1 cellular context compared by ENCODE assay signal in the genomic region with DNA sequence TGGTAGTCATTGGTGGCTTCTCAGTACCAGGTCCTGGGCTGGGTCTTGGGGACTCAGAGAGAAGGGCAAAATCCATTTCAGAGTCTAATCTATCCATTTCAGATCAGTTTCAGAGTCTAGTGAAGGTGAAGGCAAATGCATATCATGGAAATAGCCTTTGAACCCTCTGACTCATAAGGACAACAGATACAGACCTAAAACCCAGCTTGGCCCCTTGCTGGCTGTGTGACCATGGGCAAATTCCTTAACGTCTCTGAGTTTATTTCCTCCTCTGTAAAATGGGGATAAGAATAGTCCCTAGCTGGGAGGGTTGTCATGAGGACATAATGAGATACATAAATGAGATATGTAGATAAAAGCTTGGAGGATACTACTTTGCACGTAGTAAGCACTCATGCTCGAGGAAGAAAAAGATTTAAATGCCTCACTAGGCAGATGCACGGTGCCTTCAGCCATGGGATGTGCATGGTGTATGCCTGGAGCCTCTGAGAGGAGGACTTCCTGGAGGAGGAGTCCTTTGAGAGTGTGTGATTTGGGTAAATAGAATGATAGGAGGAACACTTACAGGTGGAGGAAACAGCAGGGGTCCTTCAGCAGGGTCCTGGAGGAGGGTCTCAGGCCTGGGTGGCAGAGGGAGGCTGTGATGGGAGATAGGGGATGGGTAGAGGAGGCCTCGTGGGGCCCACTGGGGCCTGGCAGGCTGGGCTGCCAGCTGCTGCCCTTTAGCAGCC.
TF ChIP-seq lines count a peak whose summit lies in the region.

No MANE protein-coding gene starts in this region.

TF ChIP-seq in GM23338, 12 proteins besides CTCF, POLR2A, EP300 and RAD21 (continued from another document):
- TF ChIP-seq, protein P1, sequence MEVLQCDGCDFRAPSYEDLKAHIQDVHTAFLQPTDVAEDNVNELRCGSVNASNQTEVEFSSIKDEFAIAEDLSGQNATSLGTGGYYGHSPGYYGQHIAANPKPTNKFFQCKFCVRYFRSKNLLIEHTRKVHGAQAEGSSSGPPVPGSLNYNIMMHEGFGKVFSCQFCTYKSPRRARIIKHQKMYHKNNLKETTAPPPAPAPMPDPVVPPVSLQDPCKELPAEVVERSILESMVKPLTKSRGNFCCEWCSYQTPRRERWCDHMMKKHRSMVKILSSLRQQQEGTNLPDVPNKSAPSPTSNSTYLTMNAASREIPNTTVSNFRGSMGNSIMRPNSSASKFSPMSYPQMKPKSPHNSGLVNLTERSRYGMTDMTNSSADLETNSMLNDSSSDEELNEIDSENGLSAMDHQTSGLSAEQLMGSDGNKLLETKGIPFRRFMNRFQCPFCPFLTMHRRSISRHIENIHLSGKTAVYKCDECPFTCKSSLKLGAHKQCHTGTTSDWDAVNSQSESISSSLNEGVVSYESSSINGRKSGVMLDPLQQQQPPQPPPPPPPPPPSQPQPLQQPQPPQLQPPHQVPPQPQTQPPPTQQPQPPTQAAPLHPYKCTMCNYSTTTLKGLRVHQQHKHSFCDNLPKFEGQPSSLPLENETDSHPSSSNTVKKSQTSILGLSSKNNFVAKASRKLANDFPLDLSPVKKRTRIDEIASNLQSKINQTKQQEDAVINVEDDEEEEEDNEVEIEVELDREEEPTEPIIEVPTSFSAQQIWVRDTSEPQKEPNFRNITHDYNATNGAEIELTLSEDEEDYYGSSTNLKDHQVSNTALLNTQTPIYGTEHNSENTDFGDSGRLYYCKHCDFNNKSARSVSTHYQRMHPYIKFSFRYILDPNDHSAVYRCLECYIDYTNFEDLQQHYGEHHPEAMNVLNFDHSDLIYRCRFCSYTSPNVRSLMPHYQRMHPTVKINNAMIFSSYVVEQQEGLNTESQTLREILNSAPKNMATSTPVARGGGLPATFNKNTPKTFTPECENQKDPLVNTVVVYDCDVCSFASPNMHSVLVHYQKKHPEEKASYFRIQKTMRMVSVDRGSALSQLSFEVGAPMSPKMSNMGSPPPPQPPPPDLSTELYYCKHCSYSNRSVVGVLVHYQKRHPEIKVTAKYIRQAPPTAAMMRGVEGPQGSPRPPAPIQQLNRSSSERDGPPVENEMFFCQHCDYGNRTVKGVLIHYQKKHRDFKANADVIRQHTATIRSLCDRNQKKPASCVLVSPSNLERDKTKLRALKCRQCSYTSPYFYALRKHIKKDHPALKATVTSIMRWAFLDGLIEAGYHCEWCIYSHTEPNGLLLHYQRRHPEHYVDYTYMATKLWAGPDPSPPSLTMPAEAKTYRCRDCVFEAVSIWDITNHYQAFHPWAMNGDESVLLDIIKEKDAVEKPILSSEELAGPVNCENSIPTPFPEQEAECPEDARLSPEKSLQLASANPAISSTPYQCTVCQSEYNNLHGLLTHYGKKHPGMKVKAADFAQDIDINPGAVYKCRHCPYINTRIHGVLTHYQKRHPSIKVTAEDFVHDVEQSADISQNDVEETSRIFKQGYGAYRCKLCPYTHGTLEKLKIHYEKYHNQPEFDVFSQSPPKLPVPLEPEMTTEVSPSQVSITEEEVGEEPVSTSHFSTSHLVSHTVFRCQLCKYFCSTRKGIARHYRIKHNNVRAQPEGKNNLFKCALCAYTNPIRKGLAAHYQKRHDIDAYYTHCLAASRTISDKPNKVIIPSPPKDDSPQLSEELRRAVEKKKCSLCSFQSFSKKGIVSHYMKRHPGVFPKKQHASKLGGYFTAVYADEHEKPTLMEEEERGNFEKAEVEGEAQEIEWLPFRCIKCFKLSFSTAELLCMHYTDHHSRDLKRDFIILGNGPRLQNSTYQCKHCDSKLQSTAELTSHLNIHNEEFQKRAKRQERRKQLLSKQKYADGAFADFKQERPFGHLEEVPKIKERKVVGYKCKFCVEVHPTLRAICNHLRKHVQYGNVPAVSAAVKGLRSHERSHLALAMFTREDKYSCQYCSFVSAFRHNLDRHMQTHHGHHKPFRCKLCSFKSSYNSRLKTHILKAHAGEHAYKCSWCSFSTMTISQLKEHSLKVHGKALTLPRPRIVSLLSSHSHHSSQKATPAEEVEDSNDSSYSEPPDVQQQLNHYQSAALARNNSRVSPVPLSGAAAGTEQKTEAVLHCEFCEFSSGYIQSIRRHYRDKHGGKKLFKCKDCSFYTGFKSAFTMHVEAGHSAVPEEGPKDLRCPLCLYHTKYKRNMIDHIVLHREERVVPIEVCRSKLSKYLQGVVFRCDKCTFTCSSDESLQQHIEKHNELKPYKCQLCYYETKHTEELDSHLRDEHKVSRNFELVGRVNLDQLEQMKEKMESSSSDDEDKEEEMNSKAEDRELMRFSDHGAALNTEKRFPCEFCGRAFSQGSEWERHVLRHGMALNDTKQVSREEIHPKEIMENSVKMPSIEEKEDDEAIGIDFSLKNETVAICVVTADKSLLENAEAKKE (CRISPR knock-in tag; IDR thresholded peaks at IDR 0.05) = no peak
- TF ChIP-seq JUNB (IDR thresholded peaks at IDR 0.05; ENCODE audit: unreplicated experiment) = no peak
- TF ChIP-seq ZNF114 (CRISPR knock-in tag; IDR thresholded peaks at IDR 0.05) = no peak
- no peak for TF ChIP-seq EZH2phosphoT487 (IDR thresholded peaks at IDR 0.05; ENCODE audit: unreplicated experiment)
